In genomic region chr6:121584591-121585369, GRCh38 we compare ENCODE assay signal across 14 cellular contexts.
DNase-seq lines count a peak whose midpoint lies in the region; ATAC-seq and TF ChIP-seq lines count a peak whose summit lies in the region.
"Had no signal": no experiment of that assay in that cellular context is flagged by ENCODE, and none has a peak within 500 bp of the region (broad histone marks: within the 10 kb centered on the region; RNA-seq: fewer than 3 reads in every experiment).

No MANE protein-coding gene starts in this region.

- no peak overlapping the region for H3K4me3 Mint-ChIP-seq in activated CD4-positive, alpha-beta T cell treated with anti-CD3 and anti-CD28 coated beads, Interleukin-2, amount 10 ng/mL, durations not matched to agents 24 days and 14 days
- H3K4me3 Mint-ChIP-seq: activated CD4-positive, alpha-beta T cell treated with anti-CD3 and anti-CD28 coated beads for 36 hours; activated T-cell treated with anti-CD3 and anti-CD28 coated beads, Interleukin-2, amount 50 U/mL, for 24 hours; effector memory CD8-positive, alpha-beta T cell had no signal

- H3K36me3 Mint-ChIP-seq in activated CD4-positive, alpha-beta T cell treated with anti-CD3 and anti-CD28 coated beads, Interleukin-2, amount 10 ng/mL, durations not matched to agents 24 days and 14 days (ENCODE audit: low read depth), result no peaks in the 10 kb centered on the region

- peaks cover 2% of the 10 kb centered on the region for H3K4me1 Mint-ChIP-seq in activated CD4-positive, alpha-beta T cell treated with anti-CD3 and anti-CD28 coated beads, Interleukin-2, amount 10 ng/mL, durations not matched to agents 24 days and 14 days
- H3K4me1 Mint-ChIP-seq: activated CD4-positive, alpha-beta T cell treated with anti-CD3 and anti-CD28 coated beads for 36 hours had no signal

- H3K27me3 Mint-ChIP-seq in activated CD4-positive, alpha-beta T cell treated with anti-CD3 and anti-CD28 coated beads, Interleukin-2, amount 10 ng/mL, durations not matched to agents 24 days and 14 days, result no peaks in the 10 kb centered on the region
- H3K27me3 Mint-ChIP-seq: activated CD4-positive, alpha-beta T cell treated with anti-CD3 and anti-CD28 coated beads for 36 hours; activated T-cell treated with anti-CD3 and anti-CD28 coated beads, Interleukin-2, amount 50 U/mL, for 24 hours; effector memory CD8-positive, alpha-beta T cell had no signal

- H3K36me3 ChIP-seq in left lung (no peaks in the 10 kb centered on the region), sigmoid colon (no peaks in the 10 kb centered on the region)

- peak; percentile 38 for ATAC-seq in left lung
- ATAC-seq in foreskin keratinocyte, result no peak
- ATAC-seq: activated CD4-positive, alpha-beta T cell treated with anti-CD3 and anti-CD28 coated beads for 36 hours; effector memory CD8-positive, alpha-beta T cell had no signal

- WGBS in sigmoid colon, 2 donors, result 74 to 77% methylated on average over 4 of the region's 4 CpGs

- H3K4me1 ChIP-seq in left lung, result no peaks in the 10 kb centered on the region
- H3K4me1 ChIP-seq in foreskin keratinocyte, result no peaks in the 10 kb centered on the region
- H3K4me1 ChIP-seq in sigmoid colon, result peaks cover 0 to 15% (median 4%) of the 10 kb centered on the region in 4 donors

- H3K9me3 ChIP-seq in left lung, result no peaks in the 10 kb centered on the region
- no peaks in the 10 kb centered on the region for H3K9me3 ChIP-seq in sigmoid colon

- intact Hi-C loops in left lung (cut with DNase I) (no loop called here), sigmoid colon (cut with DNase I) (no loop called here)
- intact Hi-C loops in activated CD4-positive, alpha-beta T cell treated with anti-CD3 and anti-CD28 coated beads, Interleukin-2, amount 10 ng/mL, durations not matched to agents 24 days and 14 days (cut with micrococcal nuclease), result no loop called here

- H3K9me3 Mint-ChIP-seq in activated CD4-positive, alpha-beta T cell treated with anti-CD3 and anti-CD28 coated beads, Interleukin-2, amount 10 ng/mL, durations not matched to agents 24 days and 14 days, result no peaks in the 10 kb centered on the region
- H3K9me3 Mint-ChIP-seq: activated T-cell treated with anti-CD3 and anti-CD28 coated beads, Interleukin-2, amount 50 U/mL, for 24 hours had no signal

- CTCF ChIA-PET in AG04449 (lab: Yijun Ruan, JAX), result interaction anchor here (1.2 kb wide), 1 partner anchor 266 kb away, joined by 3 read pairs; no protein-coding TSS in a partner anchor

- H3K27ac ChIP-seq in left lung (peak overlapping the region in 1 of 2 donors; percentile 63), foreskin keratinocyte (no peak overlapping the region), sigmoid colon (peak overlapping the region in 1 of 4 donors; percentile 63)

- no peak for TF ChIP-seq CTCF in AG04449 (IDR thresholded peaks at IDR 0.05; ENCODE audit: insufficient read depth, low read length, missing control alignments)
- TF ChIP-seq CTCF in left lung (IDR thresholded peaks at IDR 0.05), result no peak
- no peak for TF ChIP-seq CTCF in foreskin keratinocyte (conservative IDR thresholded peaks at IDR 0.05)
- TF ChIP-seq CTCF in sigmoid colon (IDR thresholded peaks at IDR 0.05), result no peak

- DNase-seq in AG04449 (ENCODE audit: low read depth, low spot score), result peak; percentile 51
- peak; percentile 42 for DNase-seq in NCI-H2227 treated with DMSO at 0.1 percent for 48 hours (lab: John Stamatoyannopoulos, UW)
- DNase-seq in dermis blood vessel endothelial cell, result peak; percentile 22
- DNase-seq in left lung, result no peak
- DNase-seq in iPS-NIHi11 (ENCODE audit: low spot score), result no peak
- no peak for DNase-seq in foreskin keratinocyte
- DNase-seq in activated CD4-positive, alpha-beta T cell treated with anti-CD3 and anti-CD28 coated beads, Interleukin-2, amount 10 ng/mL, durations not matched to agents 24 days and 14 days, result no peak
- DNase-seq in sigmoid colon, result no peak
- DNase-seq: activated CD4-positive, alpha-beta T cell treated with anti-CD3 and anti-CD28 coated beads for 36 hours; activated T-cell treated with anti-CD3 and anti-CD28 coated beads, Interleukin-2, amount 50 U/mL, for 24 hours; effector memory CD8-positive, alpha-beta T cell; NCI-H1105 treated with DMSO at 0.1 percent for 48 hours; stimulated activated CD4-positive, alpha-beta T cell treated with anti-CD3 and anti-CD28 coated beads, Interleukin-1b, Interleukin-23, amount 100 ng/mL, for 48 hours; trophoblast cell had no signal

- H3K27me3 ChIP-seq in left lung, result no peaks in the 10 kb centered on the region
- no peaks in the 10 kb centered on the region for H3K27me3 ChIP-seq in foreskin keratinocyte
- H3K27me3 ChIP-seq in sigmoid colon, result no peaks in the 10 kb centered on the region

- TF ChIP-seq EP300 in sigmoid colon (IDR thresholded peaks at IDR 0.05), result no peak

- H3K27ac Mint-ChIP-seq in activated CD4-positive, alpha-beta T cell treated with anti-CD3 and anti-CD28 coated beads, Interleukin-2, amount 10 ng/mL, durations not matched to agents 24 days and 14 days, result no peak overlapping the region
- H3K27ac Mint-ChIP-seq: activated CD4-positive, alpha-beta T cell treated with anti-CD3 and anti-CD28 coated beads for 36 hours; activated T-cell treated with anti-CD3 and anti-CD28 coated beads, Interleukin-2, amount 50 U/mL, for 24 hours; effector memory CD8-positive, alpha-beta T cell had no signal

- TF ChIP-seq POLR2A in sigmoid colon (IDR thresholded peaks at IDR 0.05), result no peak

- POLR2A ChIA-PET in AG04449 (lab: Yijun Ruan, JAX), result no interaction called here

- H3K4me3 ChIP-seq in AG04449 (ENCODE audit: low read depth, low read length), result no peak overlapping the region
- no peak overlapping the region for H3K4me3 ChIP-seq in left lung
- H3K4me3 ChIP-seq in sigmoid colon, result no peak overlapping the region

Comparison
In these comparisons a context has a peak if more than half of its experiments do, and no peak if none do; other contexts are left out.
1. DNase-seq: peak in AG04449 (single experiment), NCI-H2227 treated with DMSO at 0.1 percent for 48 hours (single experiment) and dermis blood vessel endothelial cell (single experiment); none in left lung (0 of 2), iPS-NIHi11 (single experiment), foreskin keratinocyte (0 of 2), activated CD4-positive, alpha-beta T cell treated with anti-CD3 and anti-CD28 coated beads, Interleukin-2, amount 10 ng/mL, durations not matched to agents 24 days and 14 days (single experiment) and sigmoid colon (single experiment).